7 cellular contexts compared by ENCODE assay signal in the genomic region with DNA sequence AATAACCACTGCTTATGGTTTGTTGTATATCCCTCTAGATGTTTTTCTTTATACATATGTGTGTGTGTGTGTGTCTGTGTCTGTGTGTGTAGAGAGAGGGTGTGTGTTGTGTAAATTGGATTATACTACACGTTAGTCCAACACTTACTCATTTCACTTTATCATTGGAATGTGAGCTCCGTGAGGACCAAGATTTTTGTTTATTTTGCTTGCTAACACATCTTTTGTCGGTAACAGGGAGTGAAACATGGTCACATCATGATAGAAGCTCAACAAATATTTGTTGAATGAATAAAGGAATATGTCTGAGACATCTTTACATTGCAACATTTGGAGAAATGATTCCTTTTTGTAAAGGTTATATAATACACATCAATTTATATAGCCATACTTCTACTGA.
DNase-seq lines count a peak whose midpoint lies in the region; ATAC-seq, FAIRE-seq and TF ChIP-seq lines count a peak whose summit lies in the region.
"Not testable (repeated sequence)": the region's sequence is repeated elsewhere in the genome, so short reads cannot be mapped to it uniquely, and the experiment has no call there.

No MANE protein-coding gene starts in this region.

- not testable (repeated sequence) for H3K4me3 Mint-ChIP-seq in CD14-positive monocyte; astrocyte (ENCODE audit: unreplicated experiment); nephron

- not testable (repeated sequence) for H3K36me3 ChIP-seq in PC-3 (ENCODE audit: low read depth, low read length); astrocyte (ENCODE audit: insufficient read depth, low read length)

- not testable (repeated sequence) for H3K79me2 ChIP-seq in PC-3 (ENCODE audit: low read length); astrocyte (ENCODE audit: insufficient read depth, low read length)

- TF ChIP-seq CTCF in CD14-positive monocyte (IDR thresholded peaks at IDR 0.05); PC-3 (conservative IDR thresholded peaks at IDR 0.05; ENCODE audit: low read depth, low read length); astrocyte (IDR thresholded peaks at IDR 0.05; ENCODE audit: insufficient read depth, low read depth, low read length); choroid plexus epithelial cell (conservative IDR thresholded peaks at IDR 0.05; ENCODE audit: low read depth, low read length); nephron (IDR thresholded peaks at IDR 0.05; ENCODE audit: unreplicated experiment in 3 of 3): not testable (repeated sequence)

- peak overlapping the region; percentile 69 for H3K9ac ChIP-seq in PC-3 (ENCODE audit: low read length)
- H3K9ac ChIP-seq in astrocyte (ENCODE audit: low read length): not testable (repeated sequence)

- H3K4me2 ChIP-seq in PC-3 (ENCODE audit: low read length): peak overlapping the region; percentile 34; the same call in 1 of the 2 replicates
- not testable (repeated sequence) for H3K4me2 ChIP-seq in astrocyte (ENCODE audit: low read length)

- peaks cover 24% of the 10 kb centered on the region for H3K4me1 Mint-ChIP-seq in CD14-positive monocyte
- H3K4me1 Mint-ChIP-seq in astrocyte (ENCODE audit: low read depth, unreplicated experiment): not testable (repeated sequence)
- peaks cover 25% of the 10 kb centered on the region for H3K4me1 Mint-ChIP-seq in nephron

- CTCF ChIA-PET in PC-3 (lab: Charles Lee): interaction anchor here (0.8 kb wide), 1 partner anchor 116 kb away, joined by 3 read pairs; no protein-coding TSS in a partner anchor

- H2AFZ ChIP-seq in PC-3 (ENCODE audit: low read length); astrocyte (ENCODE audit: low read depth, low read length): not testable (repeated sequence)

- H3K4me3 ChIP-seq in PC-3 (ENCODE audit: low read length); astrocyte (ENCODE audit: insufficient read depth, low read depth, low read length); choroid plexus epithelial cell (ENCODE audit: low read depth, low read length): not testable (repeated sequence)

- not testable (repeated sequence) for H3K27me3 ChIP-seq in PC-3 (ENCODE audit: low read length); astrocyte (ENCODE audit: insufficient read depth, low read length)

- peak; percentile 5 for FAIRE-seq in astrocyte (lab: Jason Lieb, UNC)

- BruUV-seq in PC-3 (replicated peaks; lab: Mats Ljungman, UMichigan): not testable (repeated sequence)

- POLR2A ChIA-PET in PC-3 (lab: Charles Lee; ENCODE audit: unreplicated experiment): not testable (repeated sequence)

- not testable (repeated sequence) for H3K9me3 Mint-ChIP-seq in CD14-positive monocyte; astrocyte (ENCODE audit: unreplicated experiment); nephron

- H3K4me1 ChIP-seq in PC-3 (ENCODE audit: insufficient read depth, low read length): peaks cover 41% of the 10 kb centered on the region
- not testable (repeated sequence) for H3K4me1 ChIP-seq in astrocyte (ENCODE audit: insufficient read depth, low read length)

- H3K36me3 Mint-ChIP-seq in CD14-positive monocyte; astrocyte (ENCODE audit: low read depth, unreplicated experiment); nephron (ENCODE audit: low read depth): not testable (repeated sequence)

- not testable (repeated sequence) for DNase-seq in CD14-positive monocyte (ENCODE audit: low spot score)
- DNase-seq in HCEC 1CT (peak; percentile 73), PC-3 (peak; percentile 92), astrocyte (ENCODE audit: low read depth) (peak; percentile 75), choroid plexus epithelial cell (ENCODE audit: low read depth) (peak; percentile 65), fibroblast of peridontal ligament (ENCODE audit: extremely low read depth) (peak; percentile 7)

- ATAC-seq in PC-3: peak; percentile 58

- not testable (repeated sequence) for H3K27me3 Mint-ChIP-seq in CD14-positive monocyte (ENCODE audit: low read depth in 3 of 3); astrocyte (ENCODE audit: low read depth, unreplicated experiment); nephron (ENCODE audit: low read depth)

- not testable (repeated sequence) for H3K9me3 ChIP-seq in PC-3 (ENCODE audit: low read length); astrocyte (ENCODE audit: insufficient read depth, low read depth, low read length)

- H3F3A ChIP-seq in PC-3 (ENCODE audit: low read length, unreplicated experiment): not testable (repeated sequence)

- H4K20me1 ChIP-seq in PC-3 (ENCODE audit: low read length); astrocyte (ENCODE audit: insufficient read depth, low read length): not testable (repeated sequence)

- H3K9me2 ChIP-seq in PC-3 (replicated peaks; ENCODE audit: low read length): not testable (repeated sequence)

- intact Hi-C loops in CD14-positive monocyte (cut with micrococcal nuclease); PC-3 (cut with micrococcal nuclease): not testable (repeated sequence)

- H3K27ac ChIP-seq in PC-3 (ENCODE audit: low read length): peak overlapping the region; percentile 87
- H3K27ac ChIP-seq in astrocyte (ENCODE audit: low read depth, low read length): not testable (repeated sequence)

- H3K27ac Mint-ChIP-seq in CD14-positive monocyte (peak overlapping the region; percentile 70 to 92 (median 82)), nephron (peak overlapping the region in 2 of 3 experiments; percentile 8 to 19)
- H3K27ac Mint-ChIP-seq in astrocyte (ENCODE audit: unreplicated experiment): not testable (repeated sequence)
